Comparison of ENCODE assay signal across 8 cellular contexts in the genomic region with DNA sequence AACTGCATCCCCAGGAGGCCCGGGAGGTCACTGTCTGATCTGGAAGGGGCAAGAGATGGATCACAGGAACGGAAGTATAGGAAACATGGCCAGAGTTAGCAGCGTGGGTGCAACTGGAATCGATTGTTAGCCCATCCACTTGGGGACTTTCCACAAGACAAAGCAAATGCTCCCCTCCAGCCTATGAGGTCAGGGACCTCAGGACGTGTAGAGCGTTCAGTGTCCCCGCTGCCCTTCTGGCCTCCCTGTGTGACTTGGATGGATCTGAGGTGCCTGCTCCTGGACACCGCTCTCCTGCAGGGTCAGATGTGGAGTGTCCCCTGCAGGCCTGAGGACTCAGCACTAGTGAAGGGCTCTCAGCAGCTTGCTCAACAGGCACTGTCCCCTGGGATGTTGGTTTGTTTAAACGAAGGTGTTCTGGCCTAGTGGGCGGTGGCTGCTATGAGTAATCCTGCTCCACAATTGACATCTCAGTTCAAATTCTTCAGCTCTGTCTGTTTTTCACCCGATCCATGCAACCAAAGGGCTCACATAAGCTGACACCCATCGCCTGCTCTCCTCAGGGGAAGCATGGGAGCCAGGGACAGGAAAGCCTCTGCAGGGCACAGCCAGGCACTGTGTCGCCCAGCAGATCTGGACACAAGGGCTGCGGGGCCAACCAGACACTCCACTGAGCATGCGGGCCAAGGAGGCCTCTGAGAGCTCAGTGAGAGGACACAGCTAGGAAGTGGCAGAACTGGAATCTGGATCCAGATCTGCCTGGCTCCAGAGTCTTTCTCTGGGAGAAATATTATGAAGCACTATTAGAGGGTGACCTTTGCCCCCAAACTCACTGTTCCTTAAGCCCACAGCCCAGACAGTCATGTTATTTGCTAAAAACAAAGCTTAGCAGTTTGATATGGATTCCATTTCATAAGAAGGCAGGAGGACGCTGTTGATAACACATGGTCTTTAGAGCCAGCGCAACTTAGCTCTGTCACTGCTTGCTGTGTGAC.
DNase-seq lines count a peak whose midpoint lies in the region; ATAC-seq and TF ChIP-seq lines count a peak whose summit lies in the region.

No MANE protein-coding gene starts in this region.

- no peaks in the 10 kb centered on the region for H3K9me3 Mint-ChIP-seq in MCF 10A (ENCODE audit: unreplicated experiment)

- intact Hi-C loops in MCF 10A (cut with micrococcal nuclease) = loop anchor here (1.0 kb wide), 1 partner anchor 73 kb away; no protein-coding TSS in a partner anchor

- H3K36me3 Mint-ChIP-seq in MCF 10A (ENCODE audit: insufficient read depth, unreplicated experiment) = no peaks in the 10 kb centered on the region

- H3K27me3 Mint-ChIP-seq in MCF 10A (ENCODE audit: insufficient read depth, unreplicated experiment) = no peaks in the 10 kb centered on the region

- H3K9ac ChIP-seq in mucosa of stomach (ENCODE audit: low read length) = peak overlapping the region; percentile 30

- peak overlapping the region; percentile 29 for H3K27ac Mint-ChIP-seq in MCF 10A (ENCODE audit: low read depth, unreplicated experiment)

- BruUV-seq in MCF 10A (replicated peaks; lab: Mats Ljungman, UMichigan) = no TSS peak

- no peaks in the 10 kb centered on the region for H3K9me3 ChIP-seq in mucosa of stomach (ENCODE audit: control insufficient read depth, low read length)

- CTCF ChIA-PET in MCF 10A (lab: Yijun Ruan, JAX) = interaction anchor here (0.5 to 2.2 kb wide), 9 partner anchors 13 to 116 kb away, joined by 3 to 5 read pairs (median 4); no protein-coding TSS in a partner anchor

- ATAC-seq in GM19455 (IDR thresholded peaks at IDR 0.05; ENCODE audit: unreplicated experiment) = peak; percentile 88
- peak; percentile 92 for ATAC-seq in HG03442 (IDR thresholded peaks at IDR 0.05; ENCODE audit: unreplicated experiment)

- no peak overlapping the region for H3K4me3 ChIP-seq in mucosa of stomach (ENCODE audit: low read length)

- DNase-seq in GM04503 (ENCODE audit: low read depth) (peak; percentile 36), MCF 10A (ENCODE audit: unreplicated experiment) (peak; percentile 81), DMS79 (lab: John Stamatoyannopoulos, UW) (no peak), activated gamma-delta T cell treated with Interleukin-2 at 50 U/mL for 16 hours (no peak)
- DNase-seq in activated CD4-positive, alpha-beta T cell treated with anti-CD3 and anti-CD28 coated beads for 1 hour = no peak

- H3K36me3 ChIP-seq in mucosa of stomach (ENCODE audit: control insufficient read depth, insufficient read depth, low read length) = no peaks in the 10 kb centered on the region

- TF ChIP-seq CTCF in MCF 10A (IDR thresholded peaks at IDR 0.05; ENCODE audit: unreplicated experiment) = no peak

- H3K27me3 ChIP-seq in mucosa of stomach (ENCODE audit: control insufficient read depth, insufficient read depth, low read length) = no peaks in the 10 kb centered on the region

- no peak overlapping the region for H3K4me3 Mint-ChIP-seq in MCF 10A (ENCODE audit: unreplicated experiment)

- peaks cover 13% of the 10 kb centered on the region for H3K4me1 Mint-ChIP-seq in MCF 10A (ENCODE audit: insufficient read depth, unreplicated experiment)

- POLR2A ChIA-PET in MCF 10A (lab: Yijun Ruan, JAX) = interaction anchor here (0.6 to 0.7 kb wide), 2 partner anchors 17 to 27 kb away, joined by 3 to 4 read pairs; no protein-coding TSS in a partner anchor

- peaks cover 31% of the 10 kb centered on the region for H3K4me1 ChIP-seq in mucosa of stomach (ENCODE audit: control insufficient read depth, insufficient read depth, low read length)

Comparison
In these comparisons a context has a peak if more than half of its experiments do, and no peak if none do; other contexts are left out.
1. DNase-seq: peak in GM04503 (single experiment) and MCF 10A (single experiment); none in activated CD4-positive, alpha-beta T cell treated with anti-CD3 and anti-CD28 coated beads for 1 hour (single experiment), DMS79 (single experiment) and activated gamma-delta T cell treated with Interleukin-2 at 50 U/mL for 16 hours (single experiment).